13 cellular contexts compared by ENCODE assay signal in genomic region chr5:97986069-97986468, GRCh38.
DNase-seq lines count a peak whose midpoint lies in the region; TF ChIP-seq lines count a peak whose summit lies in the region.
"Had no signal": no experiment of that assay in that cellular context is flagged by ENCODE, and none has a peak within 500 bp of the region (broad histone marks: within the 10 kb centered on the region; RNA-seq: fewer than 3 reads in every experiment).

No MANE protein-coding gene starts in this region.

- H3K4me3 ChIP-seq in AG10803 (ENCODE audit: low read length) (no peak overlapping the region), choroid plexus epithelial cell (ENCODE audit: low read depth, low read length) (peak overlapping the region; percentile 32), tibial nerve (no peak overlapping the region)
- H3K4me3 ChIP-seq: esophagus squamous epithelium had no signal

- TF ChIP-seq CTCF in AG10803 (conservative IDR thresholded peaks at IDR 0.05; ENCODE audit: low read length) (peak; percentile 18; the same call in 1 of the 2 replicates), choroid plexus epithelial cell (conservative IDR thresholded peaks at IDR 0.05; ENCODE audit: low read depth, low read length) (peak; percentile 26), tibial nerve (IDR thresholded peaks at IDR 0.05) (no peak)

- no peaks in the 10 kb centered on the region for H3K4me1 ChIP-seq in tibial nerve
- H3K4me1 ChIP-seq: esophagus squamous epithelium had no signal

- no peak for TF ChIP-seq POLR2A in tibial nerve (IDR thresholded peaks at IDR 0.05)

- no peaks in the 10 kb centered on the region for H3K27me3 ChIP-seq in tibial nerve
- H3K27me3 ChIP-seq: esophagus squamous epithelium had no signal

- DNase-seq in AG10803 (ENCODE audit: low read depth) (peak; percentile 61), HT1080 (ENCODE audit: low read depth) (peak; percentile 25), choroid plexus epithelial cell (ENCODE audit: low read depth) (peak; percentile 57), kidney tubule cell (ENCODE audit: low spot score) (peak; percentile 34), COR-L47 (lab: John Stamatoyannopoulos, UW) (no peak), NCI-H1105 (lab: John Stamatoyannopoulos, UW) (no peak), NK-92 (lab: John Stamatoyannopoulos, UW; ENCODE audit: unreplicated experiment) (no peak), tibial nerve (ENCODE audit: low spot score in 2 of 2) (no peak)
- DNase-seq: activated CD4-positive, alpha-beta T cell treated with anti-CD3 and anti-CD28 coated beads, Interleukin-2, amount 50 U/mL, for 1 hour; esophagus squamous epithelium; KG1; kidney glomerular epithelial cell; NCI-H2081 had no signal

- no peak overlapping the region for H3K27ac ChIP-seq in tibial nerve
- H3K27ac ChIP-seq: esophagus squamous epithelium had no signal

- no peaks in the 10 kb centered on the region for H3K36me3 ChIP-seq in tibial nerve
- H3K36me3 ChIP-seq: esophagus squamous epithelium had no signal

- TF ChIP-seq EP300 in tibial nerve (IDR thresholded peaks at IDR 0.05) = no peak

- H3K9me3 ChIP-seq in tibial nerve = no peaks in the 10 kb centered on the region
- H3K9me3 ChIP-seq: esophagus squamous epithelium had no signal

- WGBS in tibial nerve, 2 donors = 59 to 70% methylated on average over 4 of the region's 4 CpGs

Comparison
In these comparisons a context has a peak if more than half of its experiments do, and no peak if none do; other contexts are left out.
1. DNase-seq: peak in AG10803 (single experiment), HT1080 (single experiment), choroid plexus epithelial cell (single experiment) and kidney tubule cell (single experiment); none in COR-L47 (single experiment), NCI-H1105 (single experiment), NK-92 (single experiment) and tibial nerve (0 of 2).
2. CTCF ChIP-seq: peak in AG10803 (single experiment) and choroid plexus epithelial cell (single experiment); none in tibial nerve (0 of 5).